Comparison of ENCODE assay signal across 1 cellular context in the genomic region with DNA sequence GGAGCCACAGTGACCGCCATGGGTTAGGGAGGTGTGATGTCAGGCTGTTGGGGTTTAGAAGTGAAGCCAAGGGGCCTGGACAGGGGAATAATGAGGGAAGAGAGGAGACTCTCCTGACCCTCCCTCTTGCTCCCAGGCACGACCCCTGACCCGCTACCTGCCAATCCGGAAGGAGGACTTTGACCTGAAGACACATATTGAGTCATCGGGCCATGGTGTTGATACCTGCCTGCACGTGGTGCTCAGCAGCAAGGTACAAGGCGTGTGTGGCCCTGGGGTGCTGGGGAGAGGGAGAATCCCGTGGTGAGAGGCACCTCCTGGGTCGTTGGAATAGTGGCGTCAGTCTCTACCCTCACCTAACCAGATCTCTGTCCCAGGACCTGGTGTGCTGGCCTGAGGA.
A peak's percentile ranks its signal among the peaks of the same experiment; 100 is the strongest.
TF ChIP-seq lines count a peak whose summit lies in the region.

No MANE protein-coding gene starts in this region.

TF ChIP-seq in HepG2, 621 proteins besides CTCF, POLR2A, EP300 and RAD21 (continued from another document and continues in another):
- TF ChIP-seq, protein P1, sequence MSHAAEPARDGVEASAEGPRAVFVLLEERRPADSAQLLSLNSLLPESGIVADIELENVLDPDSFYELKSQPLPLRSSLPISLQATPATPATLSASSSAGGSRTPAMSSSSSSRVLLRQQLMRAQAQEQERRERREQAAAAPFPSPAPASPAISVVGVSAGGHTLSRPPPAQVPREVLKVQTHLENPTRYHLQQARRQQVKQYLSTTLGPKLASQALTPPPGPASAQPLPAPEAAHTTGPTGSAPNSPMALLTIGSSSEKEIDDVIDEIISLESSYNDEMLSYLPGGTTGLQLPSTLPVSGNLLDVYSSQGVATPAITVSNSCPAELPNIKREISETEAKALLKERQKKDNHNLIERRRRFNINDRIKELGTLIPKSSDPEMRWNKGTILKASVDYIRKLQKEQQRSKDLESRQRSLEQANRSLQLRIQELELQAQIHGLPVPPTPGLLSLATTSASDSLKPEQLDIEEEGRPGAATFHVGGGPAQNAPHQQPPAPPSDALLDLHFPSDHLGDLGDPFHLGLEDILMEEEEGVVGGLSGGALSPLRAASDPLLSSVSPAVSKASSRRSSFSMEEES (CRISPR knock-in tag; IDR thresholded peaks at IDR 0.05): 0 out of 2 replicates have a peak, but pooled peaks have one; percentile 22
- TF ChIP-seq, protein P2, sequence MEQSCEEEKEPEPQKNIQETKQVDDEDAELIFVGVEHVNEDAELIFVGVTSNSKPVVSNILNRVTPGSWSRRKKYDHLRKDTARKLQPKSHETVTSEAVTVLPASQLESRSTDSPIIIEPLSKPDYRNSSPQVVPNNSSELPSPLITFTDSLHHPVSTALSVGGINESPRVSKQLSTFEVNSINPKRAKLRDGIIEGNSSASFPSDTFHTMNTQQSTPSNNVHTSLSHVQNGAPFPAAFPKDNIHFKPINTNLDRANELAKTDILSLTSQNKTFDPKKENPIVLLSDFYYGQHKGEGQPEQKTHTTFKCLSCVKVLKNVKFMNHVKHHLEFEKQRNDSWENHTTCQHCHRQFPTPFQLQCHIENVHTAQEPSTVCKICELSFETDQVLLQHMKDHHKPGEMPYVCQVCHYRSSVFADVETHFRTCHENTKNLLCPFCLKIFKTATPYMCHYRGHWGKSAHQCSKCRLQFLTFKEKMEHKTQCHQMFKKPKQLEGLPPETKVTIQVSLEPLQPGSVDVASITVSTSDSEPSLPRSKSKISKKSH (CRISPR knock-in tag; IDR thresholded peaks at IDR 0.05; ENCODE audit: borderline replicate concordance): no peak
- TF ChIP-seq ISL2 (CRISPR knock-in tag; IDR thresholded peaks at IDR 0.05) (no peak), KLF12 (CRISPR knock-in tag; IDR thresholded peaks at IDR 0.05; ENCODE audit: borderline replicate concordance) (no peak), STAT5B (CRISPR knock-in tag; IDR thresholded peaks at IDR 0.05) (no peak), YEATS2 (CRISPR knock-in tag; IDR thresholded peaks at IDR 0.05; ENCODE audit: borderline replicate concordance) (no peak), ZNF674 (CRISPR knock-in tag; IDR thresholded peaks at IDR 0.05; ENCODE audit: low read depth) (no peak), ZNF225 (CRISPR knock-in tag; IDR thresholded peaks at IDR 0.05) (no peak), ZNF224 (CRISPR knock-in tag; IDR thresholded peaks at IDR 0.05) (no peak), ZNF776 (CRISPR knock-in tag; IDR thresholded peaks at IDR 0.05) (no peak), PTBP1 (IDR thresholded peaks at IDR 0.05; ENCODE audit: low read depth, low read length, poor library complexity, severe bottlenecking) (no peak), NR2F6 (IDR thresholded peaks at IDR 0.05) (peak; percentile 64), NR2F6 (CRISPR knock-in tag; IDR thresholded peaks at IDR 0.05) (peak; percentile 72), ZBTB38 (CRISPR knock-in tag; IDR thresholded peaks at IDR 0.05) (peak; percentile 78; the same call in 1 of the 2 replicates), NAIF1 (CRISPR knock-in tag; IDR thresholded peaks at IDR 0.05; ENCODE audit: borderline replicate concordance) (no peak), ZNF777 (CRISPR knock-in tag; IDR thresholded peaks at IDR 0.05) (no peak), ZNF138 (CRISPR knock-in tag; IDR thresholded peaks at IDR 0.05; ENCODE audit: low read depth) (no peak), ZMYM3 (CRISPR knock-in tag; IDR thresholded peaks at IDR 0.05) (no peak), KDM2A (CRISPR knock-in tag; IDR thresholded peaks at IDR 0.05; ENCODE audit: borderline replicate concordance, low read depth) (no peak), PHF8 (CRISPR knock-in tag; IDR thresholded peaks at IDR 0.05) (no peak), AKAP8 (CRISPR knock-in tag; IDR thresholded peaks at IDR 0.05) (no peak), SRSF4 (IDR thresholded peaks at IDR 0.05; ENCODE audit: low read depth, low read length, poor library complexity, severe bottlenecking) (no peak), FOXJ3 (CRISPR knock-in tag; IDR thresholded peaks at IDR 0.05; ENCODE audit: borderline replicate concordance) (no peak), MXI1 (IDR thresholded peaks at IDR 0.05; ENCODE audit: borderline replicate concordance, low read depth, low read length) (peak; percentile 27; the same call in 1 of the 3 replicates), EZH2 (conservative IDR thresholded peaks at IDR 0.05; ENCODE audit: low read depth, low read length) (no peak), XBP1 (CRISPR knock-in tag; IDR thresholded peaks at IDR 0.05) (no peak), FOSL2 (CRISPR knock-in tag; IDR thresholded peaks at IDR 0.05) (peak; percentile 81), ZNF761 (CRISPR knock-in tag; conservative IDR thresholded peaks at IDR 0.05) (no peak), ZNF749 (CRISPR knock-in tag; IDR thresholded peaks at IDR 0.05; ENCODE audit: borderline replicate concordance) (no peak), ZNF780A (CRISPR knock-in tag; IDR thresholded peaks at IDR 0.05) (no peak; the same call in 1 of the 2 replicates)
- TF ChIP-seq, protein P3, sequence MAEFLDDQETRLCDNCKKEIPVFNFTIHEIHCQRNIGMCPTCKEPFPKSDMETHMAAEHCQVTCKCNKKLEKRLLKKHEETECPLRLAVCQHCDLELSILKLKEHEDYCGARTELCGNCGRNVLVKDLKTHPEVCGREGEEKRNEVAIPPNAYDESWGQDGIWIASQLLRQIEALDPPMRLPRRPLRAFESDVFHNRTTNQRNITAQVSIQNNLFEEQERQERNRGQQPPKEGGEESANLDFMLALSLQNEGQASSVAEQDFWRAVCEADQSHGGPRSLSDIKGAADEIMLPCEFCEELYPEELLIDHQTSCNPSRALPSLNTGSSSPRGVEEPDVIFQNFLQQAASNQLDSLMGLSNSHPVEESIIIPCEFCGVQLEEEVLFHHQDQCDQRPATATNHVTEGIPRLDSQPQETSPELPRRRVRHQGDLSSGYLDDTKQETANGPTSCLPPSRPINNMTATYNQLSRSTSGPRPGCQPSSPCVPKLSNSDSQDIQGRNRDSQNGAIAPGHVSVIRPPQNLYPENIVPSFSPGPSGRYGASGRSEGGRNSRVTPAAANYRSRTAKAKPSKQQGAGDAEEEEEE (CRISPR knock-in tag; IDR thresholded peaks at IDR 0.05; ENCODE audit: borderline replicate concordance): 0 out of 2 replicates have a peak, but pooled peaks have one; percentile 25
- TF ChIP-seq, protein P4, sequence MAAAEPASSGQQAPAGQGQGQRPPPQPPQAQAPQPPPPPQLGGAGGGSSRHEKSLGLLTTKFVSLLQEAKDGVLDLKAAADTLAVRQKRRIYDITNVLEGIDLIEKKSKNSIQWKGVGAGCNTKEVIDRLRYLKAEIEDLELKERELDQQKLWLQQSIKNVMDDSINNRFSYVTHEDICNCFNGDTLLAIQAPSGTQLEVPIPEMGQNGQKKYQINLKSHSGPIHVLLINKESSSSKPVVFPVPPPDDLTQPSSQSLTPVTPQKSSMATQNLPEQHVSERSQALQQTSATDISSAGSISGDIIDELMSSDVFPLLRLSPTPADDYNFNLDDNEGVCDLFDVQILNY (CRISPR knock-in tag; conservative IDR thresholded peaks at IDR 0.05): no peak
- TF ChIP-seq, protein P5, sequence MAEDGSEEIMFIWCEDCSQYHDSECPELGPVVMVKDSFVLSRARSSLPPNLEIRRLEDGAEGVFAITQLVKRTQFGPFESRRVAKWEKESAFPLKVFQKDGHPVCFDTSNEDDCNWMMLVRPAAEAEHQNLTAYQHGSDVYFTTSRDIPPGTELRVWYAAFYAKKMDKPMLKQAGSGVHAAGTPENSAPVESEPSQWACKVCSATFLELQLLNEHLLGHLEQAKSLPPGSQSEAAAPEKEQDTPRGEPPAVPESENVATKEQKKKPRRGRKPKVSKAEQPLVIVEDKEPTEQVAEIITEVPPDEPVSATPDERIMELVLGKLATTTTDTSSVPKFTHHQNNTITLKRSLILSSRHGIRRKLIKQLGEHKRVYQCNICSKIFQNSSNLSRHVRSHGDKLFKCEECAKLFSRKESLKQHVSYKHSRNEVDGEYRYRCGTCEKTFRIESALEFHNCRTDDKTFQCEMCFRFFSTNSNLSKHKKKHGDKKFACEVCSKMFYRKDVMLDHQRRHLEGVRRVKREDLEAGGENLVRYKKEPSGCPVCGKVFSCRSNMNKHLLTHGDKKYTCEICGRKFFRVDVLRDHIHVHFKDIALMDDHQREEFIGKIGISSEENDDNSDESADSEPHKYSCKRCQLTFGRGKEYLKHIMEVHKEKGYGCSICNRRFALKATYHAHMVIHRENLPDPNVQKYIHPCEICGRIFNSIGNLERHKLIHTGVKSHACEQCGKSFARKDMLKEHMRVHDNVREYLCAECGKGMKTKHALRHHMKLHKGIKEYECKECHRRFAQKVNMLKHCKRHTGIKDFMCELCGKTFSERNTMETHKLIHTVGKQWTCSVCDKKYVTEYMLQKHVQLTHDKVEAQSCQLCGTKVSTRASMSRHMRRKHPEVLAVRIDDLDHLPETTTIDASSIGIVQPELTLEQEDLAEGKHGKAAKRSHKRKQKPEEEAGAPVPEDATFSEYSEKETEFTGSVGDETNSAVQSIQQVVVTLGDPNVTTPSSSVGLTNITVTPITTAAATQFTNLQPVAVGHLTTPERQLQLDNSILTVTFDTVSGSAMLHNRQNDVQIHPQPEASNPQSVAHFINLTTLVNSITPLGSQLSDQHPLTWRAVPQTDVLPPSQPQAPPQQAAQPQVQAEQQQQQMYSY (CRISPR knock-in tag; IDR thresholded peaks at IDR 0.05): no peak
- TF ChIP-seq, protein P6, sequence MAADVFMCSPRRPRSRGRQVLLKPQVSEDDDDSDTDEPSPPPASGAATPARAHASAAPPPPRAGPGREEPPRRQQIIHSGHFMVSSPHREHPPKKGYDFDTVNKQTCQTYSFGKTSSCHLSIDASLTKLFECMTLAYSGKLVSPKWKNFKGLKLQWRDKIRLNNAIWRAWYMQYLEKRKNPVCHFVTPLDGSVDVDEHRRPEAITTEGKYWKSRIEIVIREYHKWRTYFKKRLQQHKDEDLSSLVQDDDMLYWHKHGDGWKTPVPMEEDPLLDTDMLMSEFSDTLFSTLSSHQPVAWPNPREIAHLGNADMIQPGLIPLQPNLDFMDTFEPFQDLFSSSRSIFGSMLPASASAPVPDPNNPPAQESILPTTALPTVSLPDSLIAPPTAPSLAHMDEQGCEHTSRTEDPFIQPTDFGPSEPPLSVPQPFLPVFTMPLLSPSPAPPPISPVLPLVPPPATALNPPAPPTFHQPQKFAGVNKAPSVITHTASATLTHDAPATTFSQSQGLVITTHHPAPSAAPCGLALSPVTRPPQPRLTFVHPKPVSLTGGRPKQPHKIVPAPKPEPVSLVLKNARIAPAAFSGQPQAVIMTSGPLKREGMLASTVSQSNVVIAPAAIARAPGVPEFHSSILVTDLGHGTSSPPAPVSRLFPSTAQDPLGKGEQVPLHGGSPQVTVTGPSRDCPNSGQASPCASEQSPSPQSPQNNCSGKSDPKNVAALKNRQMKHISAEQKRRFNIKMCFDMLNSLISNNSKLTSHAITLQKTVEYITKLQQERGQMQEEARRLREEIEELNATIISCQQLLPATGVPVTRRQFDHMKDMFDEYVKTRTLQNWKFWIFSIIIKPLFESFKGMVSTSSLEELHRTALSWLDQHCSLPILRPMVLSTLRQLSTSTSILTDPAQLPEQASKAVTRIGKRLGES (CRISPR knock-in tag; IDR thresholded peaks at IDR 0.05; ENCODE audit: borderline replicate concordance): no peak
- TF ChIP-seq, protein P7, sequence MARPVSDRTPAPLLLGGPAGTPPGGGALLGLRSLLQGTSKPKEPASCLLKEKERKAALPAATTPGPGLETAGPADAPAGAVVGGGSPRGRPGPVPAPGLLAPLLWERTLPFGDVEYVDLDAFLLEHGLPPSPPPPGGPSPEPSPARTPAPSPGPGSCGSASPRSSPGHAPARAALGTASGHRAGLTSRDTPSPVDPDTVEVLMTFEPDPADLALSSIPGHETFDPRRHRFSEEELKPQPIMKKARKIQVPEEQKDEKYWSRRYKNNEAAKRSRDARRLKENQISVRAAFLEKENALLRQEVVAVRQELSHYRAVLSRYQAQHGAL (CRISPR knock-in tag; IDR thresholded peaks at IDR 0.05; ENCODE audit: not compliant biosample characterization): no peak
- TF ChIP-seq, protein P8, sequence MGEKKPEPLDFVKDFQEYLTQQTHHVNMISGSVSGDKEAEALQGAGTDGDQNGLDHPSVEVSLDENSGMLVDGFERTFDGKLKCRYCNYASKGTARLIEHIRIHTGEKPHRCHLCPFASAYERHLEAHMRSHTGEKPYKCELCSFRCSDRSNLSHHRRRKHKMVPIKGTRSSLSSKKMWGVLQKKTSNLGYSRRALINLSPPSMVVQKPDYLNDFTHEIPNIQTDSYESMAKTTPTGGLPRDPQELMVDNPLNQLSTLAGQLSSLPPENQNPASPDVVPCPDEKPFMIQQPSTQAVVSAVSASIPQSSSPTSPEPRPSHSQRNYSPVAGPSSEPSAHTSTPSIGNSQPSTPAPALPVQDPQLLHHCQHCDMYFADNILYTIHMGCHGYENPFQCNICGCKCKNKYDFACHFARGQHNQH (CRISPR knock-in tag; IDR thresholded peaks at IDR 0.05): 0 out of 2 replicates have a peak, but pooled peaks have one; percentile 16
- TF ChIP-seq, protein P9, sequence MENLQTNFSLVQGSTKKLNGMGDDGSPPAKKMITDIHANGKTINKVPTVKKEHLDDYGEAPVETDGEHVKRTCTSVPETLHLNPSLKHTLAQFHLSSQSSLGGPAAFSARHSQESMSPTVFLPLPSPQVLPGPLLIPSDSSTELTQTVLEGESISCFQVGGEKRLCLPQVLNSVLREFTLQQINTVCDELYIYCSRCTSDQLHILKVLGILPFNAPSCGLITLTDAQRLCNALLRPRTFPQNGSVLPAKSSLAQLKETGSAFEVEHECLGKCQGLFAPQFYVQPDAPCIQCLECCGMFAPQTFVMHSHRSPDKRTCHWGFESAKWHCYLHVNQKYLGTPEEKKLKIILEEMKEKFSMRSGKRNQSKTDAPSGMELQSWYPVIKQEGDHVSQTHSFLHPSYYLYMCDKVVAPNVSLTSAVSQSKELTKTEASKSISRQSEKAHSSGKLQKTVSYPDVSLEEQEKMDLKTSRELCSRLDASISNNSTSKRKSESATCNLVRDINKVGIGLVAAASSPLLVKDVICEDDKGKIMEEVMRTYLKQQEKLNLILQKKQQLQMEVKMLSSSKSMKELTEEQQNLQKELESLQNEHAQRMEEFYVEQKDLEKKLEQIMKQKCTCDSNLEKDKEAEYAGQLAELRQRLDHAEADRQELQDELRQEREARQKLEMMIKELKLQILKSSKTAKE (CRISPR knock-in tag; IDR thresholded peaks at IDR 0.05; ENCODE audit: borderline replicate concordance): no peak
- TF ChIP-seq, protein P10, sequence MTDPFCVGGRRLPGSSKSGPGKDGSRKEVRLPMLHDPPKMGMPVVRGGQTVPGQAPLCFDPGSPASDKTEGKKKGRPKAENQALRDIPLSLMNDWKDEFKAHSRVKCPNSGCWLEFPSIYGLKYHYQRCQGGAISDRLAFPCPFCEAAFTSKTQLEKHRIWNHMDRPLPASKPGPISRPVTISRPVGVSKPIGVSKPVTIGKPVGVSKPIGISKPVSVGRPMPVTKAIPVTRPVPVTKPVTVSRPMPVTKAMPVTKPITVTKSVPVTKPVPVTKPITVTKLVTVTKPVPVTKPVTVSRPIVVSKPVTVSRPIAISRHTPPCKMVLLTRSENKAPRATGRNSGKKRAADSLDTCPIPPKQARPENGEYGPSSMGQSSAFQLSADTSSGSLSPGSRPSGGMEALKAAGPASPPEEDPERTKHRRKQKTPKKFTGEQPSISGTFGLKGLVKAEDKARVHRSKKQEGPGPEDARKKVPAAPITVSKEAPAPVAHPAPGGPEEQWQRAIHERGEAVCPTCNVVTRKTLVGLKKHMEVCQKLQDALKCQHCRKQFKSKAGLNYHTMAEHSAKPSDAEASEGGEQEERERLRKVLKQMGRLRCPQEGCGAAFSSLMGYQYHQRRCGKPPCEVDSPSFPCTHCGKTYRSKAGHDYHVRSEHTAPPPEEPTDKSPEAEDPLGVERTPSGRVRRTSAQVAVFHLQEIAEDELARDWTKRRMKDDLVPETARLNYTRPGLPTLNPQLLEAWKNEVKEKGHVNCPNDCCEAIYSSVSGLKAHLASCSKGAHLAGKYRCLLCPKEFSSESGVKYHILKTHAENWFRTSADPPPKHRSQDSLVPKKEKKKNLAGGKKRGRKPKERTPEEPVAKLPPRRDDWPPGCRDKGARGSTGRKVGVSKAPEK (CRISPR knock-in tag; IDR thresholded peaks at IDR 0.05; ENCODE audit: borderline replicate concordance): no peak
